19 cellular contexts compared by ENCODE assay signal in the genomic region with DNA sequence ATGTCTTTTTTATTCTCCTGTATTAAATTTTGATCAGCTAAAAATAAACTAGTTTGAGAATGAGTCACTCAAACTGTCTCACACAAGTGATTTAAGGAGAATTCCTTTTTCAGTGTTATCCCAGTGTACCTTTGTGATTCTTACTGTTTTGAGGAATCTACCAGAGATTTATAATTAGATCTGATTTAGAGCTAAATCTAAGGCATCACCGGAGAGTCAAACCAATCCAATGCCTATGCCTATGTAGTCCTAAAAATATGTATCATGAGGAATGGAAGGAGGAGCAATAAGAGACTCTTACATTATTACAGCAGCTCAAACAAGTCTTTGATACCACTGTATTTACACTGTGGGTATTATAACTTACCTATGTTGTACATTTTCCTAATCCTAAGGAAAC.
DNase-seq lines count a peak whose midpoint lies in the region; ATAC-seq, FAIRE-seq and TF ChIP-seq lines count a peak whose summit lies in the region.
"Had no signal": no experiment of that assay in that cellular context is flagged by ENCODE, and none has a peak within 500 bp of the region (broad histone marks: within the 10 kb centered on the region; RNA-seq: fewer than 3 reads in every experiment).

No MANE protein-coding gene starts in this region.

- H3K9ac ChIP-seq in SK-N-SH = no peak overlapping the region
- H3K9ac ChIP-seq: BLaER1 had no signal

- no peaks in the 10 kb centered on the region for H3K9me3 Mint-ChIP-seq in chondrocyte (ENCODE audit: low read depth)
- H3K9me3 Mint-ChIP-seq in progenitor cell of endocrine pancreas (ENCODE audit: low read depth) = no peaks in the 10 kb centered on the region
- H3K9me3 Mint-ChIP-seq in activated CD4-positive, alpha-beta T cell treated with anti-CD3 and anti-CD28 coated beads, Interleukin-2, amount 10 ng/mL, durations not matched to agents 7 days and 5 days = no peaks in the 10 kb centered on the region
- H3K9me3 Mint-ChIP-seq: CD4-positive, alpha-beta memory T cell had no signal

- H3K36me3 ChIP-seq in SK-N-SH (replicated peaks in 1 of 2; ENCODE audit: control insufficient read depth in 1 of 2, insufficient read depth in 2 of 2, low read length in 1 of 2) = peaks cover 3 to 33% of the 10 kb centered on the region in 2 experiments
- H3K36me3 ChIP-seq: BLaER1 had no signal

- no peak for TF ChIP-seq RAD21 in A549 (conservative IDR thresholded peaks at IDR 0.05 in 1 of 2, IDR thresholded peaks at IDR 0.05 in 1 of 2)
- no peak for TF ChIP-seq RAD21 in SK-N-SH (IDR thresholded peaks at IDR 0.05; ENCODE audit: low read length)

- TF ChIP-seq CTCF in A549 (IDR thresholded peaks at IDR 0.05) (no peak), SK-N-SH (IDR thresholded peaks at IDR 0.05) (no peak), chondrocyte (IDR thresholded peaks at IDR 0.05) (no peak), progenitor cell of endocrine pancreas (IDR thresholded peaks at IDR 0.05; ENCODE audit: unreplicated experiment) (no peak)

- H3K27ac Mint-ChIP-seq in chondrocyte (ENCODE audit: unreplicated experiment) (peak overlapping the region; percentile 74), progenitor cell of endocrine pancreas (peak overlapping the region; percentile 9)
- H3K27ac Mint-ChIP-seq in activated CD4-positive, alpha-beta T cell treated with anti-CD3 and anti-CD28 coated beads, Interleukin-2, amount 10 ng/mL, durations not matched to agents 7 days and 5 days = no peak overlapping the region

- no peak overlapping the region for H2AFZ ChIP-seq in SK-N-SH (ENCODE audit: low read depth)

- H3K4me2 ChIP-seq in A549 (no peak overlapping the region), SK-N-SH (no peak overlapping the region)
- H3K4me2 ChIP-seq: BLaER1 had no signal

- H3K36me3 Mint-ChIP-seq in chondrocyte (ENCODE audit: low read depth) (peaks cover 6% of the 10 kb centered on the region), progenitor cell of endocrine pancreas (ENCODE audit: insufficient read depth) (peaks cover 12% of the 10 kb centered on the region)
- H3K36me3 Mint-ChIP-seq in activated CD4-positive, alpha-beta T cell treated with anti-CD3 and anti-CD28 coated beads, Interleukin-2, amount 10 ng/mL, durations not matched to agents 7 days and 5 days (ENCODE audit: low read depth) = peaks cover 2% of the 10 kb centered on the region

- TF ChIP-seq POLR2A in A549 (IDR thresholded peaks at IDR 0.05; ENCODE audit: low read length) = no peak

- DNase-seq in A549 (ENCODE audit: low read depth in 1 of 2, low spot score in 1 of 2) (no peak), SK-N-SH (no peak), chondrocyte (ENCODE audit: low spot score) (no peak), progenitor cell of endocrine pancreas (ENCODE audit: low spot score, unreplicated experiment) (no peak), ACHN (no peak)
- no peak for DNase-seq in activated CD4-positive, alpha-beta T cell treated with anti-CD3 and anti-CD28 coated beads, Interleukin-2, amount 10 ng/mL, durations not matched to agents 7 days and 5 days
- DNase-seq in activated T-cell treated with anti-CD3 and anti-CD28 coated beads, Interleukin-2, amount 50 U/mL, for 1 hour = no peak
- DNase-seq: 8988T; CD4-positive, alpha-beta memory T cell; DMS153; KBM-7; MV-4-11; NCI-H1694 treated with DMSO at 0.1 percent for 48 hours; NK-92 treated with Interleukin-12 subunit alpha and Interleukin-12 subunit beta, amount 100 ng/mL, for 24 hours had no signal

- no peaks in the 10 kb centered on the region for H3K27me3 ChIP-seq in SK-N-SH (ENCODE audit: insufficient read depth)
- H3K27me3 ChIP-seq: BLaER1 had no signal

- peak; percentile 36 for FAIRE-seq in A549 (lab: Jason Lieb, UNC)
- FAIRE-seq: GM12878, RCC 7860 had no signal

- TF ChIP-seq EP300 in A549 (IDR thresholded peaks at IDR 0.05) (no peak), SK-N-SH (IDR thresholded peaks at IDR 0.05; ENCODE audit: borderline replicate concordance in 1 of 2, low read depth in 1 of 2, low read length in 1 of 2) (no peak)

- no peak for ATAC-seq in A549
- ATAC-seq in HG03442 (IDR thresholded peaks at IDR 0.05; ENCODE audit: unreplicated experiment) = no peak
- ATAC-seq: GM12878, Right ventricle myocardium inferior had no signal

- peaks cover 19% of the 10 kb centered on the region for H3F3A ChIP-seq in SK-N-SH (replicated peaks; ENCODE audit: insufficient read depth)

- no peak overlapping the region for H3K4me3 Mint-ChIP-seq in chondrocyte (ENCODE audit: unreplicated experiment)
- no peak overlapping the region for H3K4me3 Mint-ChIP-seq in progenitor cell of endocrine pancreas (ENCODE audit: low read depth)
- H3K4me3 Mint-ChIP-seq in activated CD4-positive, alpha-beta T cell treated with anti-CD3 and anti-CD28 coated beads, Interleukin-2, amount 10 ng/mL, durations not matched to agents 7 days and 5 days = no peak overlapping the region
- H3K4me3 Mint-ChIP-seq: CD4-positive, alpha-beta memory T cell had no signal

- no peaks in the 10 kb centered on the region for H3K27me3 Mint-ChIP-seq in chondrocyte (ENCODE audit: low read depth)
- no peaks in the 10 kb centered on the region for H3K27me3 Mint-ChIP-seq in progenitor cell of endocrine pancreas
- H3K27me3 Mint-ChIP-seq in activated CD4-positive, alpha-beta T cell treated with anti-CD3 and anti-CD28 coated beads, Interleukin-2, amount 10 ng/mL, durations not matched to agents 7 days and 5 days = no peaks in the 10 kb centered on the region
- H3K27me3 Mint-ChIP-seq: CD4-positive, alpha-beta memory T cell had no signal

- H3K79me2 ChIP-seq in SK-N-SH (ENCODE audit: insufficient read depth) = no peaks in the 10 kb centered on the region

- POLR2A ChIA-PET in A549 (lab: Yijun Ruan, JAX) = interaction anchor here (0.7 kb wide), 1 partner anchor 64 kb away, joined by 6 read pairs; no protein-coding TSS in a partner anchor
- POLR2A ChIA-PET in SK-N-SH (lab: Yijun Ruan, JAX) = interaction anchor here (0.6 kb wide), 1 partner anchor 65 kb away, joined by 3 read pairs; no protein-coding TSS in a partner anchor
- POLR2A ChIA-PET in activated CD4-positive, alpha-beta T cell treated with anti-CD3 and anti-CD28 coated beads, Interleukin-2, amount 10 ng/mL, durations not matched to agents 7 days and 5 days (lab: Charles Lee) = no interaction called here

- H3K4me1 ChIP-seq in A549 (no peaks in the 10 kb centered on the region), SK-N-SH (ENCODE audit: control insufficient read depth in 1 of 2, insufficient read depth in 2 of 2, low read depth in 1 of 2, low read length in 1 of 2) (0 out of 4 replicates have a peak, but pooled peaks cover 0 to 6% of the 10 kb centered on the region in 2 experiments)
- H3K4me1 ChIP-seq: BLaER1 had no signal

- in situ Hi-C loops in ACHN (cut with HindIII; ENCODE audit: low pct_ligation_motif_present, low pct_unique_long_range_greater_than_20kb, low sequenced_read_pairs) = no loop called here

- CTCF ChIA-PET in A549 (lab: Yijun Ruan, JAX) = interaction anchor here (1.3 kb wide), 1 partner anchor 10 kb away, joined by 3 read pairs; no protein-coding TSS in a partner anchor
- CTCF ChIA-PET in SK-N-SH (lab: Yijun Ruan, JAX) = interaction anchor here (2.0 kb wide), 1 partner anchor 14 kb away, joined by 5 read pairs; no protein-coding TSS in a partner anchor
- CTCF ChIA-PET in activated CD4-positive, alpha-beta T cell treated with anti-CD3 and anti-CD28 coated beads, Interleukin-2, amount 10 ng/mL, durations not matched to agents 7 days and 5 days (lab: Charles Lee) = interaction anchor here (1.3 to 1.5 kb wide), 2 partner anchors 14 to 34 kb away, joined by 3 read pairs; no protein-coding TSS in a partner anchor

- H3K4me3 ChIP-seq in A549 (no peak overlapping the region), SK-N-SH (ENCODE audit: low read depth in 2 of 2, low read length in 1 of 2) (no peak overlapping the region)
- H3K4me3 ChIP-seq: BLaER1, GM12878 had no signal

- no peaks in the 10 kb centered on the region for H3K9me3 ChIP-seq in A549
- no peaks in the 10 kb centered on the region for H3K9me3 ChIP-seq in SK-N-SH
- H3K9me3 ChIP-seq: BLaER1 had no signal

- H3K9me2 ChIP-seq in SK-N-SH = no peaks in the 10 kb centered on the region

- WGBS in A549 (ENCODE audit: missing lambda C conversion rate) = 97% methylated on average over 1 of the region's 1 CpG
- WGBS in SK-N-SH (ENCODE audit: low lambda C conversion rate) = 68% methylated on average over 1 of the region's 1 CpG

- no peaks in the 10 kb centered on the region for H4K20me1 ChIP-seq in SK-N-SH (ENCODE audit: insufficient read depth)
- H4K20me1 ChIP-seq: BLaER1 had no signal

- peaks cover 14% of the 10 kb centered on the region for H3K4me1 Mint-ChIP-seq in chondrocyte (ENCODE audit: low read depth)
- peaks cover 2% of the 10 kb centered on the region for H3K4me1 Mint-ChIP-seq in progenitor cell of endocrine pancreas (ENCODE audit: low read depth)
- peaks cover 3% of the 10 kb centered on the region for H3K4me1 Mint-ChIP-seq in activated CD4-positive, alpha-beta T cell treated with anti-CD3 and anti-CD28 coated beads, Interleukin-2, amount 10 ng/mL, durations not matched to agents 7 days and 5 days
- H3K4me1 Mint-ChIP-seq: CD4-positive, alpha-beta memory T cell had no signal

- H3K27ac ChIP-seq in A549 (no peak overlapping the region), SK-N-SH (ENCODE audit: low read depth in 2 of 2, low read length in 1 of 2) (peak overlapping the region; percentile 4 to 41; a peak in 3 of 4 replicates)
- H3K27ac ChIP-seq: BLaER1 had no signal

TF ChIP-seq in A549, 52 proteins besides CTCF, POLR2A, EP300 and RAD21 (continues in another document):
- TF ChIP-seq MAZ (IDR thresholded peaks at IDR 0.05; ENCODE audit: borderline replicate concordance, low read depth, low read length) (no peak), TP53 (CRISPR knock-in tag; IDR thresholded peaks at IDR 0.05) (no peak), TFCP2L1 (CRISPR knock-in tag; IDR thresholded peaks at IDR 0.05) (no peak), NR3C1 (IDR thresholded peaks at IDR 0.05) (no peak), ZC3H11A (IDR thresholded peaks at IDR 0.05) (no peak), FOXS1 (CRISPR knock-in tag; IDR thresholded peaks at IDR 0.05) (no peak)

TF ChIP-seq in SK-N-SH, 30 proteins besides CTCF, POLR2A, EP300 and RAD21 (continues in another document):
- TF ChIP-seq JUND (IDR thresholded peaks at IDR 0.05) (0 out of 2 replicates have a peak, but pooled peaks have one; percentile 33), MEF2A (IDR thresholded peaks at IDR 0.05; ENCODE audit: borderline replicate concordance, low read depth) (peak; percentile 40; the same call in 1 of the 2 replicates), FOSL2 (IDR thresholded peaks at IDR 0.05; ENCODE audit: borderline replicate concordance, low read depth) (peak; percentile 32; the same call in 1 of the 2 replicates), NFIC (IDR thresholded peaks at IDR 0.05; ENCODE audit: borderline replicate concordance) (no peak)
- TF ChIP-seq, protein P1, sequence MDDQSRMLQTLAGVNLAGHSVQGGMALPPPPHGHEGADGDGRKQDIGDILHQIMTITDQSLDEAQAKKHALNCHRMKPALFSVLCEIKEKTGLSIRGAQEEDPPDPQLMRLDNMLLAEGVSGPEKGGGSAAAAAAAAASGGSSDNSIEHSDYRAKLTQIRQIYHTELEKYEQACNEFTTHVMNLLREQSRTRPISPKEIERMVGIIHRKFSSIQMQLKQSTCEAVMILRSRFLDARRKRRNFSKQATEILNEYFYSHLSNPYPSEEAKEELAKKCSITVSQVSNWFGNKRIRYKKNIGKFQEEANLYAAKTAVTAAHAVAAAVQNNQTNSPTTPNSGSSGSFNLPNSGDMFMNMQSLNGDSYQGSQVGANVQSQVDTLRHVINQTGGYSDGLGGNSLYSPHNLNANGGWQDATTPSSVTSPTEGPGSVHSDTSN (IDR thresholded peaks at IDR 0.05) = peak; percentile 53; the same call in 1 of the 2 replicates

Comparison
In these comparisons a context has a peak if more than half of its experiments do, and no peak if none do; other contexts are left out.
1. H3K27ac ChIP-seq: peak in SK-N-SH (2 of 2); none in A549 (0 of 2).